12 cellular contexts compared by ENCODE assay signal in the genomic region with DNA sequence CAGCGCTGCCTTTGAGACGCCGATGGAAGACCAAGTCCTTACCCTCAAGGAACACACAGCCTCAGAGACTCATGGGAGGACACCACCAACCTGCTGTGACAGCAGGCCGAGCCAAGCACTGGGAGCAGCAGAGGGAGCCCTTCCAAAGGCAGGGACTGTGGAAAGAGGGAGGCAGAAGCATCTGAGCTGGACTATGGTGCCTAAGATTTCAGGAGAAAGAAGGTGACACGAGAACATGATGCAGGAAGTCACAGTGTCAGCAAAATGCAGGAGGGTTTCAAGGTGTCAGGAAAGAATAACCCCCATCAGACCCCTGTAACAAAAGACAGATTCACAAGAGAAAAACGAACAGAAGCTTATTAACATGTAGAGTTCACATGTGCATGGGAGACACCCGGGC. TPM values are rescaled to one million over a fixed set of nuclear protein-coding genes. Genes with fewer than 3 reads are reported as not detected.
A peak's percentile ranks its signal among the peaks of the same experiment; 100 is the strongest.
DNase-seq lines count a peak whose midpoint lies in the region; ATAC-seq and TF ChIP-seq lines count a peak whose summit lies in the region.
"Had no signal": no experiment of that assay in that cellular context is flagged by ENCODE, and none has a peak within 500 bp of the region (broad histone marks: within the 10 kb centered on the region; RNA-seq: fewer than 3 reads in every experiment).

No MANE protein-coding gene starts in this region.

- no peak overlapping the region for H3K4me3 ChIP-seq in mammary epithelial cell (replicated peaks in 1 of 3; ENCODE audit: insufficient read depth in 1 of 3, low read depth in 2 of 3, low read length in 3 of 3)
- H3K4me3 ChIP-seq: adrenal gland, gastrocnemius medialis had no signal

- no peaks in the 10 kb centered on the region for H3K27me3 ChIP-seq in mammary epithelial cell (ENCODE audit: insufficient read depth, low read length)
- H3K27me3 ChIP-seq: adrenal gland, gastrocnemius medialis had no signal

- CTCF ChIA-PET in mammary epithelial cell (lab: Charles Lee; ENCODE audit: low non-redundant PET), result no interaction called here

- ATAC-seq in HG03342 (IDR thresholded peaks at IDR 0.05; ENCODE audit: unreplicated experiment), result no peak
- no peak for ATAC-seq in omental fat pad (ENCODE audit: low FRiP score)
- ATAC-seq in GM21381 (IDR thresholded peaks at IDR 0.05; ENCODE audit: unreplicated experiment), result no peak
- ATAC-seq: gastrocnemius medialis, natural killer cell had no signal

- no peaks in the 10 kb centered on the region for H3K36me3 ChIP-seq in mammary epithelial cell (ENCODE audit: insufficient read depth, low read length)
- H3K36me3 ChIP-seq: adrenal gland, gastrocnemius medialis had no signal

- peak; percentile 2 to 33 for TF ChIP-seq CTCF in mammary epithelial cell (conservative IDR thresholded peaks at IDR 0.05 in 1 of 2, IDR thresholded peaks at IDR 0.05 in 1 of 2; ENCODE audit: extremely low read depth in 1 of 2, insufficient read depth in 1 of 2, low read depth in 1 of 2, low read length in 2 of 2)
- no peak for TF ChIP-seq CTCF in omental fat pad (IDR thresholded peaks at IDR 0.05)

- H3K9ac ChIP-seq in mammary epithelial cell (ENCODE audit: insufficient read depth, low read length), result no peak overlapping the region

- H4K20me1 ChIP-seq in mammary epithelial cell (ENCODE audit: insufficient read depth, low read length), result no peaks in the 10 kb centered on the region

- intact Hi-C loops in mammary epithelial cell (cut with micrococcal nuclease), result loop anchor here (1.0 kb wide), 1 partner anchor 24 kb away; a partner anchor contains a TSS

- no peaks in the 10 kb centered on the region for H3K79me2 ChIP-seq in mammary epithelial cell (ENCODE audit: insufficient read depth, low read length)

- no TSS peak for BruUV-seq in mammary epithelial cell (replicated peaks; lab: Mats Ljungman, UMichigan)

- no peak overlapping the region for H3K27ac ChIP-seq in mammary epithelial cell (ENCODE audit: insufficient read depth, low read depth, low read length)
- H3K27ac ChIP-seq: adrenal gland, gastrocnemius medialis had no signal

- no peak overlapping the region for H2AFZ ChIP-seq in mammary epithelial cell (ENCODE audit: low read depth, low read length)

- no peaks in the 10 kb centered on the region for H3K9me3 ChIP-seq in mammary epithelial cell (replicated peaks; ENCODE audit: insufficient read depth, low read length)
- H3K9me3 ChIP-seq: adrenal gland, gastrocnemius medialis had no signal

- H3K4me2 ChIP-seq in mammary epithelial cell (ENCODE audit: insufficient read depth, low read depth, low read length), result no peak overlapping the region

- no peaks in the 10 kb centered on the region for H3K4me1 ChIP-seq in mammary epithelial cell (ENCODE audit: insufficient read depth, low read length)
- H3K4me1 ChIP-seq: adrenal gland, gastrocnemius medialis had no signal

- dilution Hi-C loops in mammary epithelial cell (cut with HindIII; ENCODE audit: low sequenced_read_pairs), result no loop called here

- 83% methylated on average over 7 of the region's 7 CpGs for WGBS in mammary epithelial cell (ENCODE audit: low coverage, missing lambda C conversion rate)

- in situ Hi-C loops in mammary epithelial cell (cut with MboI; ENCODE audit: low sequenced_read_pairs in 2 of 2), result no loop called here

- DNase-seq in EL (peak; percentile 10), M059J (ENCODE audit: low read depth) (peak; percentile 30), mammary epithelial cell (no peak), myocyte (ENCODE audit: low read depth) (peak; percentile 54), NOMO-1 (lab: John Stamatoyannopoulos, UW; ENCODE audit: unreplicated experiment in 2 of 2) (no peak), omental fat pad (ENCODE audit: low spot score) (no peak)
- DNase-seq: activated B cell treated with CpG ODN at 0.5 μM for 24 hours, gastrocnemius medialis, natural killer cell had no signal

RNA-seq across cellular contexts. Expression of a gene that starts 24.2 kb away (rescaled TPM):
- total RNA-seq in M059J (2014; rRNA removed; shearing (Covaris generic)), result 178 and 254 TPM in 2 replicates
- total RNA-seq in mammary epithelial cell, result 100 to 1,000 TPM; 129 to 238 TPM
- 102 TPM for polyA plus RNA-seq in mammary epithelial cell
- 109 TPM for polyA minus RNA-seq in mammary epithelial cell
- total RNA-seq in myocyte, result 190 and 199 TPM in 2 replicates
- polyA plus RNA-seq in myocyte (2012), result 207 TPM
- 100 to 1,000 TPM; 108 to 152 (median 126) TPM for total RNA-seq in omental fat pad

Comparison
In these comparisons a context has a peak if more than half of its experiments do, and no peak if none do; other contexts are left out.
1. DNase-seq: peak in EL (single experiment), M059J (single experiment) and myocyte (single experiment); none in mammary epithelial cell (single experiment), NOMO-1 (0 of 2) and omental fat pad (single experiment).
2. CTCF ChIP-seq: peak in mammary epithelial cell (2 of 2); none in omental fat pad (0 of 3).